26 cellular contexts compared by ENCODE assay signal in the genomic region with DNA sequence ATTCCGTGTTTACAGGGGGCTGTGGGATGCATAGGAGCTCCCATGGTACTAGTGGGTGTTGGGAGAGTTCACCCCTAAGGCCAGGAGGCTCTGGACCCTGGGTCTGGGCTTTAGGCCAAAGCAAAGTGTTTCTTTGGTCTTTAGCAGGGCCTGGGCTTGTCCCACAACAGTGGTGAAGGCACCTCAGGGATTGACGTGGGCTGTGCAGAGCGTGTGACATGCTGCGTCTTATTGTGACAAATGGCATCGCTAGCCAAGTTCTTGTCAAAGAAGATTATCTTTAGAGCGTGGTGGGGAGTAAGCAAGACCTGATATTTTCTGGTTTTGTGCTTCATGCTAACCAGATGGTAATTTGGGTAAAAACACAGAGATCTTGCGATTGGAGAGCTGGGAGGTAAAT.
"Had no signal": no experiment of that assay in that cellular context is flagged by ENCODE, and none has a peak within 500 bp of the region (broad histone marks: within the 10 kb centered on the region; RNA-seq: fewer than 3 reads in every experiment).

No MANE protein-coding gene starts in this region.

- ATAC-seq: left ventricle myocardium superior; stimulated activated naive B cell treated with anti-CD40 and anti-IgM and Interleukin-4, amounts not matched to agents 10 μg/mL and 1 μg/mL and 100 μg/mL, for 72 hours; T-cell had no signal

- H3K27me3 Mint-ChIP-seq: activated naive CD8-positive, alpha-beta T cell treated with anti-CD3 and anti-CD28 coated beads for 36 hours; dendritic cell treated with granulocyte-macrophage colony-stimulating factor and Interleukin-4, amounts not matched to agents 40 ng/mL and 50 ng/mL, for 4 days; stimulated activated naive B cell treated with anti-CD40 and anti-IgM and Interleukin-4, amounts not matched to agents 10 μg/mL and 1 μg/mL and 100 μg/mL, for 72 hours; T-cell had no signal

- H3K4me3 ChIP-seq: breast epithelium, hepatocyte, right lobe of liver, smooth muscle cell, transverse colon, uterus had no signal

- H3K9ac ChIP-seq: parathyroid adenoma had no signal

- H3K27ac Mint-ChIP-seq: activated T-helper 2 cell treated with anti-CD3 and anti-CD28 coated beads, Interferon-gamma antibody, Interleukin-2, Interleukin-4, amounts not matched to agents 10 μg/mL and 5 μg/mL and 100 μg/mL, durations not matched to agents 14 hours and 24 hours and 36 hours; dendritic cell treated with granulocyte-macrophage colony-stimulating factor and Interleukin-4, amounts not matched to agents 40 ng/mL and 50 ng/mL, for 4 days; mesothelial cell of epicardium; nephron; stimulated activated naive B cell treated with anti-CD40 and anti-IgM and Interleukin-4, amounts not matched to agents 10 μg/mL and 1 μg/mL and 100 μg/mL, for 72 hours; T-cell; T-helper 2 cell treated with Interferon-gamma antibody and Interleukin-4, amounts not matched to agents 5 μg/mL and 100 μg/mL, for 36 hours had no signal

- H2AFZ ChIP-seq: hepatocyte, parathyroid adenoma had no signal

- H3K4me1 ChIP-seq: breast epithelium, parathyroid adenoma, right lobe of liver, transverse colon, uterus had no signal

- H3K79me2 ChIP-seq: hepatocyte, parathyroid adenoma had no signal

- H3K36me3 ChIP-seq: breast epithelium, right lobe of liver, transverse colon, uterus had no signal

- H3K36me3 Mint-ChIP-seq: stimulated activated naive B cell treated with anti-CD40 and anti-IgM and Interleukin-4, amounts not matched to agents 10 μg/mL and 1 μg/mL and 100 μg/mL, for 72 hours had no signal

- H3K4me2 ChIP-seq: hepatocyte, smooth muscle cell had no signal

- H3K4me3 Mint-ChIP-seq: activated naive CD8-positive, alpha-beta T cell treated with anti-CD3 and anti-CD28 coated beads for 36 hours; dendritic cell treated with granulocyte-macrophage colony-stimulating factor and Interleukin-4, amounts not matched to agents 40 ng/mL and 50 ng/mL, for 4 days; mesothelial cell of epicardium; nephron; stimulated activated naive B cell treated with anti-CD40 and anti-IgM and Interleukin-4, amounts not matched to agents 10 μg/mL and 1 μg/mL and 100 μg/mL, for 72 hours; T-cell; T-helper 2 cell treated with Interferon-gamma antibody and Interleukin-4, amounts not matched to agents 5 μg/mL and 100 μg/mL, for 36 hours had no signal

- H3K4me1 Mint-ChIP-seq: nephron; stimulated activated naive B cell treated with anti-CD40 and anti-IgM and Interleukin-4, amounts not matched to agents 10 μg/mL and 1 μg/mL and 100 μg/mL, for 72 hours had no signal

- DNase-seq: activated CD4-positive, alpha-beta T cell treated with anti-CD3 and anti-CD28 coated beads for 1 hour; activated CD4-positive, alpha-beta T cell treated with anti-CD3 and anti-CD28 coated beads, Interleukin-2, amount 50 U/mL, for 1 hour; activated naive CD4-positive, alpha-beta T cell treated with Interleukin-2 at 50 U/mL for 16 hours; activated naive CD8-positive, alpha-beta T cell treated with anti-CD3 and anti-CD28 coated beads for 36 hours; activated T-cell treated with anti-CD3 and anti-CD28 coated beads, Interleukin-2, amount 50 U/mL, for 1 hour; effector CD4-positive, alpha-beta T cell; foreskin fibroblast; left ventricle myocardium superior; mammary epithelial cell; nucleus accumbens; right lobe of liver; stimulated activated CD4-positive, alpha-beta T cell treated with anti-CD3 and anti-CD28 coated beads, Interleukin-2, amount 100 ng/mL, for 48 hours; stimulated activated CD8-positive, alpha-beta memory T cell treated with anti-CD3 and anti-CD28 coated beads, Interleukin-4, amount 100 ng/mL, for 48 hours; stimulated activated naive B cell treated with anti-CD40 and anti-IgM and Interleukin-4, amounts not matched to agents 10 μg/mL and 1 μg/mL and 100 μg/mL, for 72 hours; T-cell; transverse colon; uterus had no signal

- H3K27me3 ChIP-seq: breast epithelium, hepatocyte, right lobe of liver, transverse colon, uterus had no signal

- H3K27ac ChIP-seq: breast epithelium, hepatocyte, parathyroid adenoma, right lobe of liver, transverse colon, uterus had no signal

- H3K9me3 Mint-ChIP-seq: activated T-helper 2 cell treated with anti-CD3 and anti-CD28 coated beads, Interferon-gamma antibody, Interleukin-2, Interleukin-4, amounts not matched to agents 10 μg/mL and 5 μg/mL and 100 μg/mL, durations not matched to agents 14 hours and 24 hours and 36 hours; dendritic cell treated with granulocyte-macrophage colony-stimulating factor and Interleukin-4, amounts not matched to agents 40 ng/mL and 50 ng/mL, for 4 days; T-cell; T-helper 2 cell treated with Interferon-gamma antibody and Interleukin-4, amounts not matched to agents 5 μg/mL and 100 μg/mL, for 36 hours had no signal

- H3K9me3 ChIP-seq: right lobe of liver, transverse colon, uterus had no signal
